In genomic region chr5:172886974-172887491, GRCh38 we compare ENCODE assay signal across 1 cellular context.
TF ChIP-seq lines count a peak whose summit lies in the region.

No MANE protein-coding gene starts in this region.

TF ChIP-seq in IMR-90, 13 proteins besides CTCF, POLR2A, EP300 and RAD21:
- TF ChIP-seq ELK1 (IDR thresholded peaks at IDR 0.05; ENCODE audit: borderline replicate concordance, low read depth, low read length) (no peak), USF2 (IDR thresholded peaks at IDR 0.05; ENCODE audit: low read depth, low read length) (no peak), CEBPB (IDR thresholded peaks at IDR 0.05; ENCODE audit: low read depth, low read length) (peak; percentile 98), MAZ (IDR thresholded peaks at IDR 0.05; ENCODE audit: borderline replicate concordance, low read depth, low read length) (0 out of 2 replicates have a peak, but pooled peaks have one; percentile 24), BHLHE40 (IDR thresholded peaks at IDR 0.05; ENCODE audit: low read depth, low read length) (peak; percentile 58; the same call in 1 of the 2 replicates), NFE2L2 (IDR thresholded peaks at IDR 0.05; ENCODE audit: low read depth, low read length) (0 out of 2 replicates have a peak, but pooled peaks have one; percentile 1)
